In the genomic region with DNA sequence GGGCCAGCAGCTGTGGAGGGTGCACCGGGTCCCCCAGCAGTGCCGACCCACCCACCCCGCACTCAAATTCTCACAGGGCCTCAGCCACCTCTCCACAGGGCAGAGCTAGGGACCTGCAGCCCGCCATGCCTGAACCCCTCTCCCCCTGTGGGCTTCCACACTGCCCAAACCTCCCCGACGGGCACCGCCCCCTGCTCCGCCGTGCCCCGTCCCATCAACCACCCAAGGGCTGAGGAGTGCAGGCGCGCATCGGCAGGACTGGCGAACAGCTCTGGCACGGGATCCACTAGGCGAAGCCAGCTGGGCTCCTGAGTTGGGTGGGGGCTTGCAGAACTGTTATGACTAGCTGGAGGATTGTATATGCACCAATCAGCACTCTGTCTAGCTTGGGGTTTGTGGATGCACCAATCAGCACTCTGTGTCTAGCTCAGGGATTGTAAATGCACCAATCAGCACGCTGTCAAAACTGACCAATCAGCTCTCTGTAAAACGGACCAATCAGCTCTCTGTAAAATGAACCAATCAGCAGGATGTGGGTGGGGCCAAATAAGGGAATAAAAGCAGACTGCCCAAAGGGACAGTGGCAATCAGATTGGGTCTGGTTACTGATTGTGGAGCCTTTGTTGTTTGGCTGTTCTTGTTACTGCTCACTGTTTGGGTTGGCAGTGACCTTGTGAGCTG, we compare ENCODE assay signal across 27 cellular contexts.
"Had no signal": no experiment of that assay in that cellular context is flagged by ENCODE, and none has a peak within 500 bp of the region (broad histone marks: within the 10 kb centered on the region; RNA-seq: fewer than 3 reads in every experiment).

No MANE protein-coding gene starts in this region.

- H3K27ac ChIP-seq: ascending aorta, body of pancreas, SK-N-MC, VCaP had no signal

- H3K27me3 ChIP-seq: ascending aorta, body of pancreas had no signal

- H3K4me1 ChIP-seq: ascending aorta, body of pancreas had no signal

- H3K36me3 ChIP-seq: ascending aorta had no signal

- H3K27me3 Mint-ChIP-seq: activated CD8-positive, alpha-beta memory T cell treated with anti-CD3 and anti-CD28 coated beads, Interleukin-2, amount 10 ng/mL, durations not matched to agents 7 days and 5 days; activated naive CD8-positive, alpha-beta T cell treated with anti-CD3 and anti-CD28 coated beads, Interleukin-2, amount 50 U/mL, for 24 hours; T-cell had no signal

- H3K9me3 ChIP-seq: ascending aorta, body of pancreas had no signal

- H3K27ac Mint-ChIP-seq: activated CD8-positive, alpha-beta memory T cell treated with anti-CD3 and anti-CD28 coated beads, Interleukin-2, amount 10 ng/mL, durations not matched to agents 7 days and 5 days; activated naive CD8-positive, alpha-beta T cell treated with anti-CD3 and anti-CD28 coated beads, Interleukin-2, amount 50 U/mL, for 24 hours had no signal

- H3K4me3 Mint-ChIP-seq: activated CD8-positive, alpha-beta memory T cell treated with anti-CD3 and anti-CD28 coated beads, Interleukin-2, amount 10 ng/mL, durations not matched to agents 7 days and 5 days; activated naive CD8-positive, alpha-beta T cell treated with anti-CD3 and anti-CD28 coated beads, Interleukin-2, amount 50 U/mL, for 24 hours; activated T-cell treated with anti-CD3 and anti-CD28 coated beads, Interleukin-2, amount 50 U/mL, for 4 hours; central memory CD8-positive, alpha-beta T cell; T-cell had no signal

- H3K9me3 Mint-ChIP-seq: activated T-cell treated with anti-CD3 and anti-CD28 coated beads, Interleukin-2, amount 50 U/mL, for 4 hours; central memory CD8-positive, alpha-beta T cell; T-cell had no signal

- DNase-seq: activated CD4-positive, alpha-beta T cell treated with anti-CD3 and anti-CD28 coated beads for 4 hours; activated CD8-positive, alpha-beta memory T cell treated with anti-CD3 and anti-CD28 coated beads, Interleukin-2, amount 10 ng/mL, durations not matched to agents 7 days and 5 days; activated gamma-delta T cell treated with Interleukin-2 at 50 U/mL for 16 hours; activated naive CD4-positive, alpha-beta T cell treated with anti-CD3 and anti-CD28 coated beads, Interleukin-2, amount 50 U/mL, for 16 hours; activated naive CD8-positive, alpha-beta T cell treated with anti-CD3 and anti-CD28 coated beads, Interleukin-2, amount 50 U/mL, for 24 hours; activated T-cell treated with anti-CD3 and anti-CD28 coated beads, Interleukin-2, amount 50 U/mL, for 4 hours; amniotic stem cell; body of pancreas; Kasumi-1; KBM-7; NCI-H1092; NCI-H1417 treated with DMSO at 0.1 percent for 48 hours; NCI-H1694; NCI-H2029; NCI-H2107; NCI-H2171 treated with DMSO at 0.1 percent for 48 hours; NCI-H226; NCI-H510A; NCI-H526 treated with DMSO at 0.1 percent for 48 hours; NCI-H82; RPMI8226; T-cell; T-helper 2 cell had no signal

- H3K4me3 ChIP-seq: ascending aorta, body of pancreas, SK-N-MC had no signal
